In genomic region chr15:50077655-50078054, GRCh38 we compare ENCODE assay signal across 31 cellular contexts. TPM values are rescaled to one million over a fixed set of nuclear protein-coding genes. Genes with fewer than 3 reads are reported as not detected.
DNase-seq lines count a peak whose midpoint lies in the region; ATAC-seq and TF ChIP-seq lines count a peak whose summit lies in the region.
"Had no signal": no experiment of that assay in that cellular context is flagged by ENCODE, and none has a peak within 500 bp of the region (broad histone marks: within the 10 kb centered on the region; RNA-seq: fewer than 3 reads in every experiment).

No MANE protein-coding gene starts in this region.

- peaks cover 17% of the 10 kb centered on the region for H3K4me1 Mint-ChIP-seq in activated CD8-positive, alpha-beta T cell treated with anti-CD3 and anti-CD28 coated beads, Interleukin-2, amount 10 ng/mL, durations not matched to agents 7 days and 5 days (ENCODE audit: low read depth)
- no peaks in the 10 kb centered on the region for H3K4me1 Mint-ChIP-seq in activated CD8-positive, alpha-beta T cell treated with anti-CD3 and anti-CD28 coated beads for 36 hours (ENCODE audit: low read depth)
- H3K4me1 Mint-ChIP-seq in immature natural killer cell, result peaks cover 27 to 79% of the 10 kb centered on the region in 2 donors
- H3K4me1 Mint-ChIP-seq: activated naive CD4-positive, alpha-beta T cell treated with anti-CD3 and anti-CD28 coated beads, Interleukin-2, amount 10 ng/mL, durations not matched to agents 7 days and 5 days; stimulated activated naive B cell treated with anti-CD40 and anti-IgM and Interleukin-4, amounts not matched to agents 10 μg/mL and 1 μg/mL and 100 μg/mL, for 72 hours had no signal

- H3K27ac Mint-ChIP-seq in activated CD8-positive, alpha-beta T cell treated with anti-CD3 and anti-CD28 coated beads, Interleukin-2, amount 10 ng/mL, durations not matched to agents 7 days and 5 days, result peak overlapping the region; percentile 27
- no peak overlapping the region for H3K27ac Mint-ChIP-seq in activated CD8-positive, alpha-beta T cell treated with anti-CD3 and anti-CD28 coated beads for 36 hours
- H3K27ac Mint-ChIP-seq in immature natural killer cell, result peak overlapping the region in 5 of 6 donors; percentile 36 to 89 (median 67)
- H3K27ac Mint-ChIP-seq: activated naive CD4-positive, alpha-beta T cell treated with anti-CD3 and anti-CD28 coated beads, Interleukin-2, amount 10 ng/mL, durations not matched to agents 7 days and 5 days; CD8-positive, alpha-beta T cell; endodermal cell; naive thymus-derived CD8-positive, alpha-beta T cell; stimulated activated naive B cell treated with anti-CD40 and anti-IgM and Interleukin-4, amounts not matched to agents 10 μg/mL and 1 μg/mL and 100 μg/mL, for 72 hours had no signal

- POLR2A ChIA-PET in activated CD8-positive, alpha-beta T cell treated with anti-CD3 and anti-CD28 coated beads, Interleukin-2, amount 10 ng/mL, durations not matched to agents 7 days and 5 days (lab: Charles Lee), result no interaction called here
- POLR2A ChIA-PET in activated CD8-positive, alpha-beta T cell treated with anti-CD3 and anti-CD28 coated beads for 36 hours (lab: Charles Lee), result interaction anchor here (0.6 kb wide), 1 partner anchor 426 kb away, joined by 3 read pairs; no protein-coding TSS in a partner anchor

- DNase-seq in activated CD8-positive, alpha-beta T cell treated with anti-CD3 and anti-CD28 coated beads, Interleukin-2, amount 10 ng/mL, durations not matched to agents 7 days and 5 days, result no peak
- DNase-seq in activated CD8-positive, alpha-beta T cell treated with anti-CD3 and anti-CD28 coated beads for 36 hours, result no peak
- DNase-seq in immature natural killer cell (no peak), occipital lobe (lab: John Stamatoyannopoulos, UW) (peak; percentile 3), retina (no peak)
- DNase-seq: activated CD4-positive, alpha-beta T cell treated with anti-CD3 and anti-CD28 coated beads, Interleukin-2, amount 50 U/mL, for 48 hours; activated CD4-positive, CD25-positive, alpha-beta regulatory T cell; activated CD8-positive, alpha-beta memory T cell treated with anti-CD3 and anti-CD28 coated beads, Interleukin-2, amount 50 U/mL, for 48 hours; activated naive CD4-positive, alpha-beta T cell treated with anti-CD3 and anti-CD28 coated beads, Interleukin-2, amount 10 ng/mL, durations not matched to agents 7 days and 5 days; CD8-positive, alpha-beta T cell; cortex of kidney; endodermal cell; foreskin keratinocyte; KBM-7; left lung; MG63; naive thymus-derived CD8-positive, alpha-beta T cell; NCI-H2029; NCI-H2227 treated with DMSO at 0.1 percent for 48 hours; NCI-H69; Peyer's patch; SIG-M5; sigmoid colon; stimulated activated CD4-positive, alpha-beta T cell treated with anti-CD3 and anti-CD28 coated beads, Interleukin-15, amount 100 ng/mL, for 24 hours; stimulated activated naive B cell treated with anti-CD40 and anti-IgM and Interleukin-4, amounts not matched to agents 10 μg/mL and 1 μg/mL and 100 μg/mL, for 72 hours; SW 1271; testis had no signal

- intact Hi-C loops in activated CD8-positive, alpha-beta T cell treated with anti-CD3 and anti-CD28 coated beads for 36 hours (cut with micrococcal nuclease), result no loop called here

- ATAC-seq in activated CD8-positive, alpha-beta T cell treated with anti-CD3 and anti-CD28 coated beads, Interleukin-2, amount 10 ng/mL, durations not matched to agents 7 days and 5 days, result no peak
- ATAC-seq in activated CD8-positive, alpha-beta T cell treated with anti-CD3 and anti-CD28 coated beads for 36 hours, result no peak
- ATAC-seq in HG03159 (IDR thresholded peaks at IDR 0.05; ENCODE audit: unreplicated experiment), result no peak
- no peak for ATAC-seq in HG02588 (IDR thresholded peaks at IDR 0.05; ENCODE audit: unreplicated experiment)
- no peak for ATAC-seq in GM19395 (IDR thresholded peaks at IDR 0.05; ENCODE audit: unreplicated experiment)
- ATAC-seq: CD8-positive, alpha-beta T cell; esophagus mucosa; foreskin keratinocyte; left lung; naive thymus-derived CD8-positive, alpha-beta T cell; stimulated activated naive B cell treated with anti-CD40 and anti-IgM and Interleukin-4, amounts not matched to agents 10 μg/mL and 1 μg/mL and 100 μg/mL, for 72 hours had no signal

- no peaks in the 10 kb centered on the region for H3K9me3 Mint-ChIP-seq in activated CD8-positive, alpha-beta T cell treated with anti-CD3 and anti-CD28 coated beads, Interleukin-2, amount 10 ng/mL, durations not matched to agents 7 days and 5 days (ENCODE audit: insufficient read depth)
- no peaks in the 10 kb centered on the region for H3K9me3 Mint-ChIP-seq in activated CD8-positive, alpha-beta T cell treated with anti-CD3 and anti-CD28 coated beads for 36 hours
- no peaks in the 10 kb centered on the region for H3K9me3 Mint-ChIP-seq in immature natural killer cell
- H3K9me3 Mint-ChIP-seq: activated naive CD4-positive, alpha-beta T cell treated with anti-CD3 and anti-CD28 coated beads, Interleukin-2, amount 10 ng/mL, durations not matched to agents 7 days and 5 days; CD8-positive, alpha-beta T cell; endodermal cell; stimulated activated naive B cell treated with anti-CD40 and anti-IgM and Interleukin-4, amounts not matched to agents 10 μg/mL and 1 μg/mL and 100 μg/mL, for 72 hours had no signal

- no peaks in the 10 kb centered on the region for H3K27me3 Mint-ChIP-seq in activated CD8-positive, alpha-beta T cell treated with anti-CD3 and anti-CD28 coated beads, Interleukin-2, amount 10 ng/mL, durations not matched to agents 7 days and 5 days (ENCODE audit: low read depth)
- no peaks in the 10 kb centered on the region for H3K27me3 Mint-ChIP-seq in activated CD8-positive, alpha-beta T cell treated with anti-CD3 and anti-CD28 coated beads for 36 hours
- H3K27me3 Mint-ChIP-seq in immature natural killer cell (ENCODE audit: low read depth in 3 of 3), result peaks cover 0 to 2% (median 0%) of the 10 kb centered on the region in 3 donors
- H3K27me3 Mint-ChIP-seq: stimulated activated naive B cell treated with anti-CD40 and anti-IgM and Interleukin-4, amounts not matched to agents 10 μg/mL and 1 μg/mL and 100 μg/mL, for 72 hours had no signal

- peaks cover 45% of the 10 kb centered on the region for H3K36me3 Mint-ChIP-seq in activated CD8-positive, alpha-beta T cell treated with anti-CD3 and anti-CD28 coated beads, Interleukin-2, amount 10 ng/mL, durations not matched to agents 7 days and 5 days (ENCODE audit: low read depth)
- no peaks in the 10 kb centered on the region for H3K36me3 Mint-ChIP-seq in activated CD8-positive, alpha-beta T cell treated with anti-CD3 and anti-CD28 coated beads for 36 hours (ENCODE audit: low read depth)
- peaks cover 6 to 19% (median 15%) of the 10 kb centered on the region in 3 donors for H3K36me3 Mint-ChIP-seq in immature natural killer cell
- H3K36me3 Mint-ChIP-seq: activated naive CD4-positive, alpha-beta T cell treated with anti-CD3 and anti-CD28 coated beads, Interleukin-2, amount 10 ng/mL, durations not matched to agents 7 days and 5 days; CD8-positive, alpha-beta T cell; naive thymus-derived CD8-positive, alpha-beta T cell; stimulated activated naive B cell treated with anti-CD40 and anti-IgM and Interleukin-4, amounts not matched to agents 10 μg/mL and 1 μg/mL and 100 μg/mL, for 72 hours had no signal

- no peak overlapping the region for H3K4me3 Mint-ChIP-seq in activated CD8-positive, alpha-beta T cell treated with anti-CD3 and anti-CD28 coated beads, Interleukin-2, amount 10 ng/mL, durations not matched to agents 7 days and 5 days
- no peak overlapping the region for H3K4me3 Mint-ChIP-seq in activated CD8-positive, alpha-beta T cell treated with anti-CD3 and anti-CD28 coated beads for 36 hours
- peak overlapping the region in 1 of 5 donors; percentile 37 for H3K4me3 Mint-ChIP-seq in immature natural killer cell
- H3K4me3 Mint-ChIP-seq: activated naive CD4-positive, alpha-beta T cell treated with anti-CD3 and anti-CD28 coated beads, Interleukin-2, amount 10 ng/mL, durations not matched to agents 7 days and 5 days; CD8-positive, alpha-beta T cell; endodermal cell; naive thymus-derived CD8-positive, alpha-beta T cell; stimulated activated naive B cell treated with anti-CD40 and anti-IgM and Interleukin-4, amounts not matched to agents 10 μg/mL and 1 μg/mL and 100 μg/mL, for 72 hours had no signal

- CTCF ChIA-PET in activated CD8-positive, alpha-beta T cell treated with anti-CD3 and anti-CD28 coated beads, Interleukin-2, amount 10 ng/mL, durations not matched to agents 7 days and 5 days (lab: Charles Lee), result interaction anchor here (1.0 to 2.6 kb wide), 2 partner anchors 14 to 60 kb away, joined by 3 to 6 read pairs; no protein-coding TSS in a partner anchor
- CTCF ChIA-PET in activated CD8-positive, alpha-beta T cell treated with anti-CD3 and anti-CD28 coated beads for 36 hours (lab: Charles Lee), result interaction anchor here (1.5 kb wide), 1 partner anchor 239 kb away, joined by 3 read pairs; no protein-coding TSS in a partner anchor

- no peak for TF ChIP-seq CTCF in activated CD8-positive, alpha-beta T cell treated with anti-CD3 and anti-CD28 coated beads for 36 hours (IDR thresholded peaks at IDR 0.05)

RNA-seq across cellular contexts. Expression of gene ATP8B4, which starts 41.4 kb away (rescaled TPM):
- total RNA-seq in activated CD8-positive, alpha-beta T cell treated with anti-CD3 and anti-CD28 coated beads, Interleukin-2, amount 10 ng/mL, durations not matched to agents 7 days and 5 days, result 10 to 100 TPM; 35.9 to 39.2 TPM
- total RNA-seq in activated CD8-positive, alpha-beta T cell treated with anti-CD3 and anti-CD28 coated beads for 36 hours, result 1 to 10 TPM; 4.6 to 5.8 TPM
- polyA plus RNA-seq in immature natural killer cell, result 10 to 100 TPM; 10.8 to 22.7 (median 18.5) TPM
- total RNA-seq in occipital lobe, result 6.6 TPM
- total RNA-seq: foreskin keratinocyte had no signal
- polyA plus RNA-seq: foreskin keratinocyte; naive thymus-derived CD8-positive, alpha-beta T cell had no signal
